ENCODE assay signal across 9 cellular contexts in genomic region chr2:201261471-201261870, GRCh38. TPM values are rescaled to one million over a fixed set of nuclear protein-coding genes. Genes with fewer than 3 reads are reported as not detected.
DNase-seq lines count a peak whose midpoint lies in the region; ATAC-seq, FAIRE-seq and TF ChIP-seq lines count a peak whose summit lies in the region.
"Had no signal": no experiment of that assay in that cellular context is flagged by ENCODE, and none has a peak within 500 bp of the region (broad histone marks: within the 10 kb centered on the region; RNA-seq: fewer than 3 reads in every experiment).

No MANE protein-coding gene starts in this region.

- FAIRE-seq in D721Med (lab: Jason Lieb, UNC) = no peak

- no peak for ATAC-seq in HG02852 (IDR thresholded peaks at IDR 0.05; ENCODE audit: unreplicated experiment)

- H3K9me3 Mint-ChIP-seq in HFFc6 = no peaks in the 10 kb centered on the region
- H3K9me3 Mint-ChIP-seq in glutamatergic neuron (ENCODE audit: unreplicated experiment) = peaks cover 1% of the 10 kb centered on the region

- TF ChIP-seq CTCF in HFFc6 (IDR thresholded peaks at IDR 0.05) = no peak
- no peak for TF ChIP-seq CTCF in glutamatergic neuron (IDR thresholded peaks at IDR 0.05; ENCODE audit: partially characterized antibody, unreplicated experiment)
- no peak for TF ChIP-seq CTCF in D721Med (IDR thresholded peaks at IDR 0.05; ENCODE audit: insufficient read depth, missing control alignments)

- H3K4me1 Mint-ChIP-seq in HFFc6 (ENCODE audit: low read depth) (peaks cover 66% of the 10 kb centered on the region), glutamatergic neuron (ENCODE audit: low read depth, unreplicated experiment) (no peaks in the 10 kb centered on the region)

- H3K36me3 Mint-ChIP-seq in HFFc6 (ENCODE audit: low read depth) (peaks cover 6% of the 10 kb centered on the region; the same call in 1 of the 2 replicates), glutamatergic neuron (ENCODE audit: unreplicated experiment) (no peaks in the 10 kb centered on the region)

- DNase-seq in HFFc6 (no peak), glutamatergic neuron (no peak), D721Med (ENCODE audit: insufficient read length, low spot score) (no peak), SKM-1 treated with dmso at 0.1 percent for 144 hours (lab: John Stamatoyannopoulos, UW; ENCODE audit: unreplicated experiment) (no peak)
- DNase-seq in activated CD4-positive, alpha-beta T cell treated with anti-CD3 and anti-CD28 coated beads for 48 hours = peak; percentile 68
- peak; percentile 22 for DNase-seq in effector CD8-positive, alpha-beta T cell (lab: John Stamatoyannopoulos, UW)
- DNase-seq in stimulated activated CD4-positive, alpha-beta T cell treated with anti-CD3 and anti-CD28 coated beads, TNF-alpha, amount 100 ng/mL, for 24 hours (ENCODE audit: low read depth in 3 of 3) = peak in 2 of 3 experiments; percentile 11 to 45
- DNase-seq: adrenal gland had no signal

- no peak overlapping the region for H3K27ac Mint-ChIP-seq in HFFc6
- H3K27ac Mint-ChIP-seq in glutamatergic neuron (ENCODE audit: unreplicated experiment) = no peak overlapping the region

- H3K4me3 Mint-ChIP-seq in HFFc6 = peak overlapping the region; percentile 2; the same call in 1 of the 2 replicates
- no peak overlapping the region for H3K4me3 Mint-ChIP-seq in glutamatergic neuron (ENCODE audit: unreplicated experiment)

- H3K27me3 Mint-ChIP-seq in HFFc6 (ENCODE audit: insufficient read depth) (no peaks in the 10 kb centered on the region; the same call in 1 of the 2 replicates), glutamatergic neuron (ENCODE audit: unreplicated experiment) (no peaks in the 10 kb centered on the region)

RNA-seq across cellular contexts. Expression of gene CASP8, which starts 1.1 kb away (rescaled TPM):
- 10 to 100 TPM; 10.4 to 15.4 (median 14.4) TPM for total RNA-seq in HFFc6 (2021; fragmentation: NEBNext Ultra II Directional; extraction: Animal tissue kit (Norgen Biotek cat#: 25700))
- not detected for total RNA-seq in glutamatergic neuron (ENCODE audit: unreplicated experiment)

Comparison
In these comparisons a context has a peak if more than half of its experiments do, and no peak if none do; other contexts are left out.
1. DNase-seq: peak in activated CD4-positive, alpha-beta T cell treated with anti-CD3 and anti-CD28 coated beads for 48 hours (single experiment), effector CD8-positive, alpha-beta T cell (single experiment) and stimulated activated CD4-positive, alpha-beta T cell treated with anti-CD3 and anti-CD28 coated beads, TNF-alpha, amount 100 ng/mL, for 24 hours (2 of 3); none in HFFc6 (single experiment), glutamatergic neuron (single experiment), D721Med (single experiment) and SKM-1 treated with dmso at 0.1 percent for 144 hours (single experiment).